20 cellular contexts compared by ENCODE assay signal in the genomic region with DNA sequence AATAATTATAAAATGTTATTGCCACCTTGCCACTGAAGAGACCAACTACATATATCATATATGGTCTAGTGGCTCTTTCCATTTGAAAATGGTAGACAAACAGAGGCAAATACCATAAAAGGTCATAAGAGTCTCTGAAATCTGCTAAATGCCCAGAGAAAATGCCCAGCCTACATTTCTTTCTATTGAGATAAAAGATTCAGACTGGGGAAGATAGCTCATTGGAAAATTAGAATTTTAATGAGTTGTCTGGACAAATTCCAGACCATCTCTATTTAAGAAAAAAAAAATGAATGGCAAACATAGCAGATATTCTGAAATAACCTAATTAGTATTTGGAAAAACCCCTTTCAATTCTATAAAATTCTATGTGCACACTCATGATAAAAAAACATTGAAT.
DNase-seq lines count a peak whose midpoint lies in the region; ATAC-seq, FAIRE-seq and TF ChIP-seq lines count a peak whose summit lies in the region.
"Had no signal": no experiment of that assay in that cellular context is flagged by ENCODE, and none has a peak within 500 bp of the region (broad histone marks: within the 10 kb centered on the region; RNA-seq: fewer than 3 reads in every experiment).

No MANE protein-coding gene starts in this region.

- DNase-seq in A549 (ENCODE audit: low read depth in 1 of 2, low spot score in 1 of 2) (no peak), EH (ENCODE audit: low read depth) (peak; percentile 78), NCI-H1092 (lab: John Stamatoyannopoulos, UW) (no peak)
- no peak for DNase-seq in activated CD4-positive, CD25-positive, alpha-beta regulatory T cell treated with anti-CD3 and anti-CD28 coated beads, Interleukin-2, amount 50 U/mL, for 72 hours
- DNase-seq: 8988T; Caco-2; CD4-positive, CD25-positive, alpha-beta regulatory T cell; CD8-positive, alpha-beta T cell; DMS153; DND-41; GF-D8; H9 had no signal

- H3K4me3 ChIP-seq in A549: no peak overlapping the region
- H3K4me3 ChIP-seq: BLaER1, GM23338 had no signal

- no peak for TF ChIP-seq EP300 in A549 (IDR thresholded peaks at IDR 0.05)

- peaks cover 30% of the 10 kb centered on the region for H3K9me3 ChIP-seq in A549

- no peak overlapping the region for H3K4me2 ChIP-seq in A549
- H3K4me2 ChIP-seq: BLaER1, GM23338 had no signal

- ATAC-seq in A549: no peak
- ATAC-seq in HG03439 (IDR thresholded peaks at IDR 0.05; ENCODE audit: unreplicated experiment): no peak
- ATAC-seq: CD8-positive, alpha-beta T cell; GM23338; HCT116 had no signal

- no peak for TF ChIP-seq CTCF in A549 (IDR thresholded peaks at IDR 0.05)
- no peak for TF ChIP-seq CTCF in VCaP (conservative IDR thresholded peaks at IDR 0.05)

- POLR2A ChIA-PET in A549 (lab: Yijun Ruan, JAX): no interaction called here

- H3K27ac ChIP-seq in A549 (no peak overlapping the region), VCaP (peak overlapping the region; percentile 75)
- H3K27ac ChIP-seq: BLaER1, C4-2B had no signal

- CTCF ChIA-PET in A549 (lab: Yijun Ruan, JAX): no interaction called here

- no peaks in the 10 kb centered on the region for H3K4me1 ChIP-seq in A549
- H3K4me1 ChIP-seq: BLaER1 had no signal

- FAIRE-seq in A549 (lab: Jason Lieb, UNC): peak; percentile 80
- FAIRE-seq: GM12891, GM18507 had no signal

- TF ChIP-seq RAD21 in A549 (conservative IDR thresholded peaks at IDR 0.05 in 1 of 2, IDR thresholded peaks at IDR 0.05 in 1 of 2): no peak

- TF ChIP-seq POLR2A in A549 (IDR thresholded peaks at IDR 0.05; ENCODE audit: low read length): no peak

TF ChIP-seq in A549, 52 proteins besides CTCF, POLR2A, EP300 and RAD21:
- TF ChIP-seq, protein P1, sequence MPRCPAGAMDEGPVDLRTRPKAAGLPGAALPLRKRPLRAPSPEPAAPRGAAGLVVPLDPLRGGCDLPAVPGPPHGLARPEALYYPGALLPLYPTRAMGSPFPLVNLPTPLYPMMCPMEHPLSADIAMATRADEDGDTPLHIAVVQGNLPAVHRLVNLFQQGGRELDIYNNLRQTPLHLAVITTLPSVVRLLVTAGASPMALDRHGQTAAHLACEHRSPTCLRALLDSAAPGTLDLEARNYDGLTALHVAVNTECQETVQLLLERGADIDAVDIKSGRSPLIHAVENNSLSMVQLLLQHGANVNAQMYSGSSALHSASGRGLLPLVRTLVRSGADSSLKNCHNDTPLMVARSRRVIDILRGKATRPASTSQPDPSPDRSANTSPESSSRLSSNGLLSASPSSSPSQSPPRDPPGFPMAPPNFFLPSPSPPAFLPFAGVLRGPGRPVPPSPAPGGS (IDR thresholded peaks at IDR 0.05): no peak
